Comparison of ENCODE assay signal across 19 cellular contexts in the genomic region with DNA sequence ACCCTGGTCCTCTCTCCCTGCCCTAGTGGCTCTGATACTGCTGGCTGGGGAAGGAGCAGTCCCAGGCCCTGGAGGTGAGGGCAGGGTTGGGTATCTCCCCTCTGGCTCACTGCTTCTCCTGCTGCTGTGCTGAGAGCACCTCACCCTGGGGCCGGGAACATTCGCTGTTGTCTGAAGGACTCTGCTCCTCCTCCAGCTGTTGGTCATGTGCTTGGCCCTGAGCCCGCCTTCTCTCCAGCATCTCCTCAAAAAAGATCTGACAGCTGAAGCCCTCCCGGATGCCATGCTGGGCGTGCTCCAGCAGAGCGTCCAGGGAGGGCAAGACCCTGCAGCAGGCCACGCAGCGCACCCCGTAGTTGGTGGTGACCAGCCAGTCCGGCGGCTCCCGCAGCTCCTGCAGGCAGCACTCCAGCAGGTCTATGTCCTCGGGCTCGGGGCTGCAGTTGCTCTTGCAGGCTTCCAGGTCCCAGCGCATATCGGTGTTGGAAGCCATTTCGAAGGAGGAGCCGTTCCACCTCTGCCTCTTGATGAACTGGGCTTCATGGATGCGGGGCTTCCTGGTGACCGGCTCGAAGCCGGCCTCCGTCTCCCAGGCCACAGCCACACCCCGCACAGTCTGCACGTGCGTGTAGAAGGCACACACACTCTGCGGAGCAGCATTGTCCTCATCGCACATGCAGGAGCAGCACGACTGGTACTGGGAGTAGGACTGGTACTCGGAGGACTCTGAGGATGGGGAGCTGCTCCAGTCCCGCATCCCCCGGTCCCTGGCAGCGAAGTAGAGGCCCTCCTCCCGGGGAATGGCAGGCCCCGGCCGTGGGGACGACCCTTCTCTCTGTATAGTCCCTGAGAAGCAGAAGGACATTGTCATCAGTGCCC. TPM values are rescaled to one million over a fixed set of nuclear protein-coding genes. Genes with fewer than 3 reads are reported as not detected.
"Had no signal": no experiment of that assay in that cellular context is flagged by ENCODE, and none has a peak within 500 bp of the region (broad histone marks: within the 10 kb centered on the region; RNA-seq: fewer than 3 reads in every experiment).

No MANE protein-coding gene starts in this region.

- H3K27ac ChIP-seq: esophagus squamous epithelium, skin epidermis, tibial artery, uterus, VCaP had no signal

- H3K27me3 ChIP-seq: esophagus squamous epithelium, tibial artery, uterus had no signal

- H3K4me1 Mint-ChIP-seq: activated naive CD4-positive, alpha-beta T cell treated with anti-CD3 and anti-CD28 coated beads, Interleukin-2, amount 50 U/mL, for 24 hours had no signal

- H3K36me3 ChIP-seq: esophagus squamous epithelium, tibial artery, uterus had no signal

- DNase-seq: activated CD4-positive, alpha-beta T cell treated with anti-CD3 and anti-CD28 coated beads, Interleukin-2, amount 50 U/mL, for 48 hours; activated CD8-positive, alpha-beta memory T cell treated with anti-CD3 and anti-CD28 coated beads, Interleukin-2, amount 10 ng/mL, durations not matched to agents 7 days and 5 days; activated effector memory CD4-positive, alpha-beta T cell treated with Interleukin-2 at 50 U/mL for 16 hours; activated T-cell treated with anti-CD3 and anti-CD28 coated beads, Interleukin-2, amount 50 U/mL, for 24 hours; caudate nucleus; esophagus squamous epithelium; naive thymus-derived CD8-positive, alpha-beta T cell; stimulated activated CD4-positive, alpha-beta T cell treated with anti-CD3 and anti-CD28 coated beads, Interleukin-15, amount 100 ng/mL, for 24 hours; stimulated activated CD4-positive, alpha-beta T cell treated with anti-CD3 and anti-CD28 coated beads, Interleukin-4, amount 100 ng/mL, for 1 hour; stimulated activated naive B cell treated with anti-CD40 and anti-IgM and Interleukin-4, amounts not matched to agents 10 μg/mL and 1 μg/mL and 100 μg/mL, for 72 hours; tibial artery had no signal

- H3K27ac Mint-ChIP-seq: activated CD8-positive, alpha-beta memory T cell treated with anti-CD3 and anti-CD28 coated beads, Interleukin-2, amount 10 ng/mL, durations not matched to agents 7 days and 5 days; activated naive CD4-positive, alpha-beta T cell treated with anti-CD3 and anti-CD28 coated beads, Interleukin-2, amount 50 U/mL, for 24 hours; activated T-cell treated with anti-CD3 and anti-CD28 coated beads, Interleukin-2, amount 50 U/mL, for 24 hours; stimulated activated naive B cell treated with anti-CD40 and anti-IgM and Interleukin-4, amounts not matched to agents 10 μg/mL and 1 μg/mL and 100 μg/mL, for 72 hours had no signal

- H3K4me3 Mint-ChIP-seq: activated CD8-positive, alpha-beta memory T cell treated with anti-CD3 and anti-CD28 coated beads, Interleukin-2, amount 10 ng/mL, durations not matched to agents 7 days and 5 days; activated naive CD4-positive, alpha-beta T cell treated with anti-CD3 and anti-CD28 coated beads, Interleukin-2, amount 50 U/mL, for 24 hours; activated T-cell treated with anti-CD3 and anti-CD28 coated beads, Interleukin-2, amount 50 U/mL, for 24 hours; naive thymus-derived CD8-positive, alpha-beta T cell; stimulated activated naive B cell treated with anti-CD40 and anti-IgM and Interleukin-4, amounts not matched to agents 10 μg/mL and 1 μg/mL and 100 μg/mL, for 72 hours had no signal

- H3K9me3 Mint-ChIP-seq: activated naive CD4-positive, alpha-beta T cell treated with anti-CD3 and anti-CD28 coated beads, Interleukin-2, amount 50 U/mL, for 24 hours; activated T-cell treated with anti-CD3 and anti-CD28 coated beads, Interleukin-2, amount 50 U/mL, for 24 hours had no signal

- H3K4me3 ChIP-seq: esophagus squamous epithelium, skin epidermis, tibial artery, uterus had no signal

- H3K9me3 ChIP-seq: esophagus squamous epithelium, tibial artery, uterus had no signal

- H3K36me3 Mint-ChIP-seq: activated CD8-positive, alpha-beta memory T cell treated with anti-CD3 and anti-CD28 coated beads, Interleukin-2, amount 10 ng/mL, durations not matched to agents 7 days and 5 days; activated naive CD4-positive, alpha-beta T cell treated with anti-CD3 and anti-CD28 coated beads, Interleukin-2, amount 50 U/mL, for 24 hours; naive thymus-derived CD8-positive, alpha-beta T cell had no signal

- ATAC-seq: activated CD8-positive, alpha-beta memory T cell treated with anti-CD3 and anti-CD28 coated beads, Interleukin-2, amount 10 ng/mL, durations not matched to agents 7 days and 5 days; naive thymus-derived CD8-positive, alpha-beta T cell; stimulated activated naive B cell treated with anti-CD40 and anti-IgM and Interleukin-4, amounts not matched to agents 10 μg/mL and 1 μg/mL and 100 μg/mL, for 72 hours had no signal

- H3K4me1 ChIP-seq: uterus had no signal

RNA-seq across cellular contexts. Expression of a gene that starts 2.1 kb away (rescaled TPM):
- total RNA-seq: activated CD8-positive, alpha-beta memory T cell treated with anti-CD3 and anti-CD28 coated beads, Interleukin-2, amount 10 ng/mL, durations not matched to agents 7 days and 5 days; esophagus squamous epithelium; fibroblast of villous mesenchyme; lung microvascular endothelial cell; naive thymus-derived CD8-positive, alpha-beta T cell; osteoblast; T-helper 1 cell treated with Interleukin-12 subunit alpha and Interleukin-12 subunit beta and Interleukin-4 antibody, amounts not matched to agents 30 ng/mL and 1 ng/mL, for 36 hours; uterus had no signal
- polyA plus RNA-seq: naive thymus-derived CD8-positive, alpha-beta T cell had no signal

RNA-seq across cellular contexts. Expression of a gene that starts 16.4 kb away (rescaled TPM):
- total RNA-seq: naive thymus-derived CD8-positive, alpha-beta T cell had no signal

RNA-seq across cellular contexts. Expression of a gene that starts 56.4 kb away (rescaled TPM):
- total RNA-seq: fibroblast of villous mesenchyme, osteoblast had no signal
